Comparison of ENCODE assay signal across 3 cellular contexts in genomic region chr3:136235545-136235944, GRCh38.
TF ChIP-seq lines count a peak whose summit lies in the region.

No MANE protein-coding gene starts in this region.

TF ChIP-seq in IMR-90, 13 proteins besides CTCF, POLR2A, EP300 and RAD21:
- no peak for TF ChIP-seq MXI1 (IDR thresholded peaks at IDR 0.05; ENCODE audit: borderline replicate concordance, low read depth, low read length)
- TF ChIP-seq, protein P1, sequence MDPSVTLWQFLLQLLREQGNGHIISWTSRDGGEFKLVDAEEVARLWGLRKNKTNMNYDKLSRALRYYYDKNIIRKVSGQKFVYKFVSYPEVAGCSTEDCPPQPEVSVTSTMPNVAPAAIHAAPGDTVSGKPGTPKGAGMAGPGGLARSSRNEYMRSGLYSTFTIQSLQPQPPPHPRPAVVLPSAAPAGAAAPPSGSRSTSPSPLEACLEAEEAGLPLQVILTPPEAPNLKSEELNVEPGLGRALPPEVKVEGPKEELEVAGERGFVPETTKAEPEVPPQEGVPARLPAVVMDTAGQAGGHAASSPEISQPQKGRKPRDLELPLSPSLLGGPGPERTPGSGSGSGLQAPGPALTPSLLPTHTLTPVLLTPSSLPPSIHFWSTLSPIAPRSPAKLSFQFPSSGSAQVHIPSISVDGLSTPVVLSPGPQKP (IDR thresholded peaks at IDR 0.05; ENCODE audit: borderline replicate concordance, low read depth, low read length), result no peak
- no peak for TF ChIP-seq CEBPB (IDR thresholded peaks at IDR 0.05; ENCODE audit: low read depth, low read length)
- no peak for TF ChIP-seq BHLHE40 (IDR thresholded peaks at IDR 0.05; ENCODE audit: low read depth, low read length)
- TF ChIP-seq MAZ (IDR thresholded peaks at IDR 0.05; ENCODE audit: borderline replicate concordance, low read depth, low read length), result no peak
- TF ChIP-seq NFE2L2 (IDR thresholded peaks at IDR 0.05; ENCODE audit: low read depth, low read length), result no peak
- TF ChIP-seq RFX5 (IDR thresholded peaks at IDR 0.05; ENCODE audit: low read depth, low read length), result no peak
- TF ChIP-seq SMC3 (IDR thresholded peaks at IDR 0.05; ENCODE audit: low read depth, low read length), result no peak
- TF ChIP-seq CHD1 (IDR thresholded peaks at IDR 0.05; ENCODE audit: low read depth, low read length), result no peak
- TF ChIP-seq MAFK (IDR thresholded peaks at IDR 0.05; ENCODE audit: low read depth, low read length), result no peak
- TF ChIP-seq RCOR1 (IDR thresholded peaks at IDR 0.05; ENCODE audit: insufficient replicate concordance, low read length), result no peak
- TF ChIP-seq FOS (IDR thresholded peaks at IDR 0.05; ENCODE audit: low read depth, low read length), result no peak
- no peak for TF ChIP-seq USF2 (IDR thresholded peaks at IDR 0.05; ENCODE audit: low read depth, low read length)

TF ChIP-seq in H1, 55 proteins besides CTCF, POLR2A, EP300 and RAD21:
- TF ChIP-seq NRF1 (IDR thresholded peaks at IDR 0.05; ENCODE audit: low read depth, low read length), result no peak

TF ChIP-seq in HepG2, 621 proteins besides CTCF, POLR2A, EP300 and RAD21:
- TF ChIP-seq KLF6 (CRISPR knock-in tag; IDR thresholded peaks at IDR 0.05), result no peak
- no peak for TF ChIP-seq ZNF574 (CRISPR knock-in tag; IDR thresholded peaks at IDR 0.05)
- TF ChIP-seq ZFP36 (IDR thresholded peaks at IDR 0.05; ENCODE audit: borderline replicate concordance, low read depth, low read length, partially characterized antibody), result no peak
